ENCODE assay signal across 1 cellular context in the genomic region with DNA sequence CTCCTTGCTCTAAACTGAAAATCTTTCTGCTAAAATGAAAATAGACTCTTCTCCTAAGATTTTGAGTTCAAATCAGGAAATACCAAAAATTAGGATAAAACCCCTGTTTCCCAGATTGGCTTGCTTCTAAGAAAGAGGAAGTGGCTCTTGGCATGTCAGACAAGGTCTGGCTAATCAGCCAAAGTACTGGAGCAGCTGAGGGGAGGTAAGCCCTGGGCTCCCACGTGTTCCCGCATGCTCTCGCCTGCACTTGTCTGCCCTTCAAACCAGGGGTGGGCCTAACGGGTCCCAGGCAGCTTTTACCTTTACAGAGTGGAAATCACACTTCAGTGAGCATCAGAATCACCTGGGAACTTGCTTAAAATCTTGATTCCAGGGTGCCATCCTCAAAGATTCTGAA.
TF ChIP-seq lines count a peak whose summit lies in the region.

No MANE protein-coding gene starts in this region.

TF ChIP-seq in GM23338, 12 proteins besides CTCF, POLR2A, EP300 and RAD21 (continued from another document):
- TF ChIP-seq, protein P1, sequence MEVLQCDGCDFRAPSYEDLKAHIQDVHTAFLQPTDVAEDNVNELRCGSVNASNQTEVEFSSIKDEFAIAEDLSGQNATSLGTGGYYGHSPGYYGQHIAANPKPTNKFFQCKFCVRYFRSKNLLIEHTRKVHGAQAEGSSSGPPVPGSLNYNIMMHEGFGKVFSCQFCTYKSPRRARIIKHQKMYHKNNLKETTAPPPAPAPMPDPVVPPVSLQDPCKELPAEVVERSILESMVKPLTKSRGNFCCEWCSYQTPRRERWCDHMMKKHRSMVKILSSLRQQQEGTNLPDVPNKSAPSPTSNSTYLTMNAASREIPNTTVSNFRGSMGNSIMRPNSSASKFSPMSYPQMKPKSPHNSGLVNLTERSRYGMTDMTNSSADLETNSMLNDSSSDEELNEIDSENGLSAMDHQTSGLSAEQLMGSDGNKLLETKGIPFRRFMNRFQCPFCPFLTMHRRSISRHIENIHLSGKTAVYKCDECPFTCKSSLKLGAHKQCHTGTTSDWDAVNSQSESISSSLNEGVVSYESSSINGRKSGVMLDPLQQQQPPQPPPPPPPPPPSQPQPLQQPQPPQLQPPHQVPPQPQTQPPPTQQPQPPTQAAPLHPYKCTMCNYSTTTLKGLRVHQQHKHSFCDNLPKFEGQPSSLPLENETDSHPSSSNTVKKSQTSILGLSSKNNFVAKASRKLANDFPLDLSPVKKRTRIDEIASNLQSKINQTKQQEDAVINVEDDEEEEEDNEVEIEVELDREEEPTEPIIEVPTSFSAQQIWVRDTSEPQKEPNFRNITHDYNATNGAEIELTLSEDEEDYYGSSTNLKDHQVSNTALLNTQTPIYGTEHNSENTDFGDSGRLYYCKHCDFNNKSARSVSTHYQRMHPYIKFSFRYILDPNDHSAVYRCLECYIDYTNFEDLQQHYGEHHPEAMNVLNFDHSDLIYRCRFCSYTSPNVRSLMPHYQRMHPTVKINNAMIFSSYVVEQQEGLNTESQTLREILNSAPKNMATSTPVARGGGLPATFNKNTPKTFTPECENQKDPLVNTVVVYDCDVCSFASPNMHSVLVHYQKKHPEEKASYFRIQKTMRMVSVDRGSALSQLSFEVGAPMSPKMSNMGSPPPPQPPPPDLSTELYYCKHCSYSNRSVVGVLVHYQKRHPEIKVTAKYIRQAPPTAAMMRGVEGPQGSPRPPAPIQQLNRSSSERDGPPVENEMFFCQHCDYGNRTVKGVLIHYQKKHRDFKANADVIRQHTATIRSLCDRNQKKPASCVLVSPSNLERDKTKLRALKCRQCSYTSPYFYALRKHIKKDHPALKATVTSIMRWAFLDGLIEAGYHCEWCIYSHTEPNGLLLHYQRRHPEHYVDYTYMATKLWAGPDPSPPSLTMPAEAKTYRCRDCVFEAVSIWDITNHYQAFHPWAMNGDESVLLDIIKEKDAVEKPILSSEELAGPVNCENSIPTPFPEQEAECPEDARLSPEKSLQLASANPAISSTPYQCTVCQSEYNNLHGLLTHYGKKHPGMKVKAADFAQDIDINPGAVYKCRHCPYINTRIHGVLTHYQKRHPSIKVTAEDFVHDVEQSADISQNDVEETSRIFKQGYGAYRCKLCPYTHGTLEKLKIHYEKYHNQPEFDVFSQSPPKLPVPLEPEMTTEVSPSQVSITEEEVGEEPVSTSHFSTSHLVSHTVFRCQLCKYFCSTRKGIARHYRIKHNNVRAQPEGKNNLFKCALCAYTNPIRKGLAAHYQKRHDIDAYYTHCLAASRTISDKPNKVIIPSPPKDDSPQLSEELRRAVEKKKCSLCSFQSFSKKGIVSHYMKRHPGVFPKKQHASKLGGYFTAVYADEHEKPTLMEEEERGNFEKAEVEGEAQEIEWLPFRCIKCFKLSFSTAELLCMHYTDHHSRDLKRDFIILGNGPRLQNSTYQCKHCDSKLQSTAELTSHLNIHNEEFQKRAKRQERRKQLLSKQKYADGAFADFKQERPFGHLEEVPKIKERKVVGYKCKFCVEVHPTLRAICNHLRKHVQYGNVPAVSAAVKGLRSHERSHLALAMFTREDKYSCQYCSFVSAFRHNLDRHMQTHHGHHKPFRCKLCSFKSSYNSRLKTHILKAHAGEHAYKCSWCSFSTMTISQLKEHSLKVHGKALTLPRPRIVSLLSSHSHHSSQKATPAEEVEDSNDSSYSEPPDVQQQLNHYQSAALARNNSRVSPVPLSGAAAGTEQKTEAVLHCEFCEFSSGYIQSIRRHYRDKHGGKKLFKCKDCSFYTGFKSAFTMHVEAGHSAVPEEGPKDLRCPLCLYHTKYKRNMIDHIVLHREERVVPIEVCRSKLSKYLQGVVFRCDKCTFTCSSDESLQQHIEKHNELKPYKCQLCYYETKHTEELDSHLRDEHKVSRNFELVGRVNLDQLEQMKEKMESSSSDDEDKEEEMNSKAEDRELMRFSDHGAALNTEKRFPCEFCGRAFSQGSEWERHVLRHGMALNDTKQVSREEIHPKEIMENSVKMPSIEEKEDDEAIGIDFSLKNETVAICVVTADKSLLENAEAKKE (CRISPR knock-in tag; IDR thresholded peaks at IDR 0.05), result no peak
- TF ChIP-seq, protein P2, sequence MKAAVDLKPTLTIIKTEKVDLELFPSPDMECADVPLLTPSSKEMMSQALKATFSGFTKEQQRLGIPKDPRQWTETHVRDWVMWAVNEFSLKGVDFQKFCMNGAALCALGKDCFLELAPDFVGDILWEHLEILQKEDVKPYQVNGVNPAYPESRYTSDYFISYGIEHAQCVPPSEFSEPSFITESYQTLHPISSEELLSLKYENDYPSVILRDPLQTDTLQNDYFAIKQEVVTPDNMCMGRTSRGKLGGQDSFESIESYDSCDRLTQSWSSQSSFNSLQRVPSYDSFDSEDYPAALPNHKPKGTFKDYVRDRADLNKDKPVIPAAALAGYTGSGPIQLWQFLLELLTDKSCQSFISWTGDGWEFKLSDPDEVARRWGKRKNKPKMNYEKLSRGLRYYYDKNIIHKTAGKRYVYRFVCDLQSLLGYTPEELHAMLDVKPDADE (IDR thresholded peaks at IDR 0.05), result no peak
TF ChIP-seq in GM23338: peak in this region for 0.
